24 cellular contexts compared by ENCODE assay signal in genomic region chr10:45238896-45239295, GRCh38.
"Had no signal": no experiment of that assay in that cellular context is flagged by ENCODE, and none has a peak within 500 bp of the region (broad histone marks: within the 10 kb centered on the region; RNA-seq: fewer than 3 reads in every experiment).

No MANE protein-coding gene starts in this region.

- H3K9me3 ChIP-seq: lower lobe of right lung, spleen, thoracic aorta had no signal

- H3K27me3 ChIP-seq: foreskin keratinocyte, spleen had no signal

- ATAC-seq: activated T-helper 17 cell treated with anti-CD3 and anti-CD28 coated beads, Interleukin-2, amount 50 U/mL, for 72 hours; foreskin keratinocyte; left lobe of liver; lower lobe of right lung; naive thymus-derived CD4-positive, alpha-beta T cell; T-cell; WTC11 had no signal

- H3K27me3 Mint-ChIP-seq: activated CD4-positive, alpha-beta memory T cell treated with anti-CD3 and anti-CD28 coated beads, Interleukin-2, amount 10 ng/mL, durations not matched to agents 7 days and 5 days; activated T-helper 17 cell treated with anti-CD3 and anti-CD28 coated beads, Interleukin-2, amount 50 U/mL, for 72 hours had no signal

- H3K27ac Mint-ChIP-seq: activated CD4-positive, alpha-beta memory T cell treated with anti-CD3 and anti-CD28 coated beads, Interleukin-2, amount 10 ng/mL, durations not matched to agents 7 days and 5 days; activated naive CD8-positive, alpha-beta T cell treated with anti-CD3 and anti-CD28 coated beads for 36 hours; activated T-helper 17 cell treated with anti-CD3 and anti-CD28 coated beads, Interleukin-2, amount 50 U/mL, for 72 hours; progenitor cell of endocrine pancreas; T-cell; type B pancreatic cell; WTC11 had no signal

- H3K36me3 Mint-ChIP-seq: activated naive CD8-positive, alpha-beta T cell treated with anti-CD3 and anti-CD28 coated beads for 36 hours; immature natural killer cell; naive thymus-derived CD4-positive, alpha-beta T cell; T-cell; type B pancreatic cell; WTC11 had no signal

- H3K36me3 ChIP-seq: lower lobe of right lung, spleen, thoracic aorta had no signal

- H3K9me3 Mint-ChIP-seq: activated CD4-positive, alpha-beta memory T cell treated with anti-CD3 and anti-CD28 coated beads, Interleukin-2, amount 10 ng/mL, durations not matched to agents 7 days and 5 days; activated naive CD8-positive, alpha-beta T cell treated with anti-CD3 and anti-CD28 coated beads for 36 hours; activated T-helper 17 cell treated with anti-CD3 and anti-CD28 coated beads, Interleukin-2, amount 50 U/mL, for 72 hours; immature natural killer cell; naive thymus-derived CD4-positive, alpha-beta T cell; neural crest cell; T-cell; type B pancreatic cell; WTC11 had no signal

- H3K27ac ChIP-seq: coronary artery, foreskin keratinocyte, lower lobe of right lung, spleen, thoracic aorta had no signal

- H3K4me3 ChIP-seq: coronary artery, lower lobe of right lung, spleen, thoracic aorta had no signal

- H3K4me1 ChIP-seq: foreskin keratinocyte had no signal

- H3K4me3 Mint-ChIP-seq: activated CD4-positive, alpha-beta memory T cell treated with anti-CD3 and anti-CD28 coated beads, Interleukin-2, amount 10 ng/mL, durations not matched to agents 7 days and 5 days; activated naive CD8-positive, alpha-beta T cell treated with anti-CD3 and anti-CD28 coated beads for 36 hours; activated T-helper 17 cell treated with anti-CD3 and anti-CD28 coated beads, Interleukin-2, amount 50 U/mL, for 72 hours; immature natural killer cell; naive thymus-derived CD4-positive, alpha-beta T cell; neural crest cell; T-cell; type B pancreatic cell; WTC11 had no signal

- H3K4me1 Mint-ChIP-seq: activated T-helper 17 cell treated with anti-CD3 and anti-CD28 coated beads, Interleukin-2, amount 50 U/mL, for 72 hours had no signal

- DNase-seq: activated CD4-positive, alpha-beta memory T cell treated with anti-CD3 and anti-CD28 coated beads, Interleukin-2, amount 10 ng/mL, durations not matched to agents 7 days and 5 days; activated naive CD8-positive, alpha-beta T cell treated with anti-CD3 and anti-CD28 coated beads for 36 hours; activated T-cell treated with anti-CD3 and anti-CD28 coated beads, Interleukin-2, amount 50 U/mL, for 1 hour; amygdala; cerebellar nuclear complex; erythroblast; foreskin keratinocyte; immature natural killer cell; lower lobe of right lung; naive thymus-derived CD4-positive, alpha-beta T cell; retina; spleen; stimulated activated CD4-positive, alpha-beta T cell treated with anti-CD3 and anti-CD28 coated beads, Interleukin-4, amount 100 ng/mL, for 1 hour; stimulated activated naive CD4-positive, alpha-beta T cell; T-cell; T-helper 9 cell had no signal
